36 cellular contexts compared by ENCODE assay signal in genomic region chr6:135240711-135241110, GRCh38. TPM values are rescaled to one million over a fixed set of nuclear protein-coding genes. Genes with fewer than 3 reads are reported as not detected.
"Had no signal": no experiment of that assay in that cellular context is flagged by ENCODE, and none has a peak within 500 bp of the region (broad histone marks: within the 10 kb centered on the region; RNA-seq: fewer than 3 reads in every experiment).

No MANE protein-coding gene starts in this region.

- H3K27me3 ChIP-seq: MG63 had no signal

- H3K36me3 ChIP-seq: MG63 had no signal

- H3K9me3 ChIP-seq: MG63 had no signal

- H3K27ac ChIP-seq: KMS-11 had no signal

- DNase-seq: Kasumi-1, MG63, MM.1S, MV-4-11, NCI-H1048, NCI-H1092, NCI-H1092 treated with DMSO at 0.1 percent for 48 hours, NCI-H1105, NCI-H1105 treated with DMSO at 0.1 percent for 48 hours, NCI-H1417, NCI-H1417 treated with DMSO at 0.1 percent for 48 hours, NCI-H1436, NCI-H1436 treated with DMSO at 0.1 percent for 48 hours, NCI-H1694, NCI-H1694 treated with DMSO at 0.1 percent for 48 hours, NCI-H187, NCI-H187 treated with DMSO at 0.1 percent for 48 hours, NCI-H1930, NCI-H2029, NCI-H2029 treated with DMSO at 0.1 percent for 48 hours, NCI-H2081, NCI-H2081 treated with DMSO at 0.1 percent for 48 hours, NCI-H2107, NCI-H2171, NCI-H2171 treated with DMSO at 0.1 percent for 48 hours, NCI-H2227 treated with DMSO at 0.1 percent for 48 hours, NCI-H226, NCI-H345, NCI-H446, NCI-H446 treated with DMSO at 0.1 percent for 48 hours, NCI-H510A, NCI-H510A treated with DMSO at 0.1 percent for 48 hours, NCI-H524, NCI-H524 treated with DMSO at 0.1 percent for 48 hours had no signal

- H3K4me2 ChIP-seq: KMS-11 had no signal

- H3K4me3 ChIP-seq: MG63 had no signal

- H3K9ac ChIP-seq: KMS-11 had no signal

RNA-seq across cellular contexts. Expression of gene MYB, which starts 59.6 kb away (rescaled TPM):
- total RNA-seq: MCF 10A had no signal
